ENCODE assay signal across 24 cellular contexts in genomic region chr3:121504598-121504997, GRCh38.
"Had no signal": no experiment of that assay in that cellular context is flagged by ENCODE, and none has a peak within 500 bp of the region (broad histone marks: within the 10 kb centered on the region; RNA-seq: fewer than 3 reads in every experiment).

No MANE protein-coding gene starts in this region.

- H3K9ac ChIP-seq: neural progenitor cell had no signal

- H3K4me2 ChIP-seq: neural progenitor cell had no signal

- H3K4me3 ChIP-seq: dorsolateral prefrontal cortex, esophagus muscularis mucosa, left lung, mucosa of descending colon, neural progenitor cell, prostate gland, skin epidermis, suprapubic skin, transverse colon, vagina had no signal

- H3K36me3 ChIP-seq: esophagus muscularis mucosa, prostate gland, suprapubic skin, transverse colon, vagina had no signal

- H3K9me3 ChIP-seq: esophagus muscularis mucosa, left lung, mucosa of descending colon, prostate gland, suprapubic skin, transverse colon, vagina had no signal

- ATAC-seq: left lung; mucosa of descending colon; natural killer cell treated with Interleukin-12 subunit alpha and Interleukin-12 subunit beta and Interleukin-15 and Interleukin-18, amount 100 ng/mL, for 72 hours; right cardiac atrium; stimulated activated naive B cell treated with anti-CD40 and anti-IgM and Interleukin-4, amounts not matched to agents 10 μg/mL and 1 μg/mL and 100 μg/mL, for 72 hours; stimulated activated naive CD8-positive, alpha-beta T cell treated with anti-CD3 and anti-CD28 coated beads, Interleukin-15, amount 100 ng/mL, for 72 hours had no signal

- H3K27ac ChIP-seq: dorsolateral prefrontal cortex, epithelial cell of prostate, esophagus muscularis mucosa, left lung, neural progenitor cell, prostate gland, skin epidermis, suprapubic skin, transverse colon, vagina had no signal

- H3K27me3 ChIP-seq: dorsolateral prefrontal cortex, esophagus muscularis mucosa, left lung, neural progenitor cell, suprapubic skin, transverse colon, vagina had no signal

- H2AFZ ChIP-seq: neural progenitor cell had no signal

- H3K4me1 ChIP-seq: esophagus muscularis mucosa, left lung, neural progenitor cell, prostate gland, suprapubic skin, transverse colon, vagina had no signal

- FAIRE-seq: colon, frontal cortex, keratinocyte had no signal

- DNase-seq: dorsolateral prefrontal cortex; effector CD4-positive, alpha-beta T cell; endodermal cell; left lung; mesenchymal stem cell; mucosa of descending colon; naive B cell; right cardiac atrium; stimulated activated CD4-positive, alpha-beta T cell treated with anti-CD3 and anti-CD28 coated beads, Interleukin-15, amount 100 ng/mL, for 24 hours; stimulated activated CD4-positive, alpha-beta T cell treated with anti-CD3 and anti-CD28 coated beads, Interleukin-2, amount 100 ng/mL, for 48 hours; stimulated activated naive B cell treated with anti-CD40 and anti-IgM and Interleukin-4, amounts not matched to agents 10 μg/mL and 1 μg/mL and 100 μg/mL, for 72 hours; stimulated activated naive CD8-positive, alpha-beta T cell treated with anti-CD3 and anti-CD28 coated beads, Interleukin-15, amount 100 ng/mL, for 72 hours; transverse colon had no signal
